ENCODE assay signal across 9 cellular contexts in genomic region chr14:103372552-103373304, GRCh38. TPM values are rescaled to one million over a fixed set of nuclear protein-coding genes. Genes with fewer than 3 reads are reported as not detected.
DNase-seq lines count a peak whose midpoint lies in the region; ATAC-seq, FAIRE-seq and TF ChIP-seq lines count a peak whose summit lies in the region.
"Had no signal": no experiment of that assay in that cellular context is flagged by ENCODE, and none has a peak within 500 bp of the region (broad histone marks: within the 10 kb centered on the region; RNA-seq: fewer than 3 reads in every experiment).

No MANE protein-coding gene starts in this region.

- H3K4me3 ChIP-seq in fibroblast of pulmonary artery (replicated peaks; ENCODE audit: low read depth, low read length) = no peak overlapping the region

- H3K4me3 Mint-ChIP-seq in activated naive CD8-positive, alpha-beta T cell treated with anti-CD3 and anti-CD28 coated beads, Interleukin-2, amount 50 U/mL, for 24 hours = no peak overlapping the region
- H3K4me3 Mint-ChIP-seq in activated naive CD8-positive, alpha-beta T cell treated with anti-CD3 and anti-CD28 coated beads for 36 hours = no peak overlapping the region

- H3K4me1 Mint-ChIP-seq in activated naive CD8-positive, alpha-beta T cell treated with anti-CD3 and anti-CD28 coated beads, Interleukin-2, amount 50 U/mL, for 24 hours = peaks cover 3% of the 10 kb centered on the region
- no peaks in the 10 kb centered on the region for H3K4me1 Mint-ChIP-seq in activated naive CD8-positive, alpha-beta T cell treated with anti-CD3 and anti-CD28 coated beads for 36 hours

- peak; percentile 81 for FAIRE-seq in RCC 7860 (lab: Jason Lieb, UNC)

- TF ChIP-seq CTCF in fibroblast of pulmonary artery (IDR thresholded peaks at IDR 0.05; ENCODE audit: low read length, missing control alignments) = no peak

- H3K9me3 Mint-ChIP-seq in activated naive CD8-positive, alpha-beta T cell treated with anti-CD3 and anti-CD28 coated beads, Interleukin-2, amount 50 U/mL, for 24 hours = no peaks in the 10 kb centered on the region
- no peaks in the 10 kb centered on the region for H3K9me3 Mint-ChIP-seq in activated naive CD8-positive, alpha-beta T cell treated with anti-CD3 and anti-CD28 coated beads for 36 hours

- H3K27ac Mint-ChIP-seq in activated naive CD8-positive, alpha-beta T cell treated with anti-CD3 and anti-CD28 coated beads, Interleukin-2, amount 50 U/mL, for 24 hours = no peak overlapping the region
- no peak overlapping the region for H3K27ac Mint-ChIP-seq in activated naive CD8-positive, alpha-beta T cell treated with anti-CD3 and anti-CD28 coated beads for 36 hours

- peak; percentile 16 for DNase-seq in activated naive CD8-positive, alpha-beta T cell treated with anti-CD3 and anti-CD28 coated beads, Interleukin-2, amount 50 U/mL, for 24 hours
- no peak for DNase-seq in activated naive CD8-positive, alpha-beta T cell treated with anti-CD3 and anti-CD28 coated beads for 36 hours
- DNase-seq in RCC 7860 (ENCODE audit: low spot score) (peak; percentile 80), fibroblast of pulmonary artery (ENCODE audit: low read depth) (peak; percentile 87), smooth muscle cell of the brain vasculature (ENCODE audit: low read depth, low spot score) (peak; percentile 57), activated gamma-delta T cell treated with Interleukin-2 at 50 U/mL for 16 hours (no peak)
- DNase-seq: DMS79 had no signal

- peaks cover 5% of the 10 kb centered on the region for H3K27me3 Mint-ChIP-seq in activated naive CD8-positive, alpha-beta T cell treated with anti-CD3 and anti-CD28 coated beads, Interleukin-2, amount 50 U/mL, for 24 hours
- H3K27me3 Mint-ChIP-seq in activated naive CD8-positive, alpha-beta T cell treated with anti-CD3 and anti-CD28 coated beads for 36 hours = no peaks in the 10 kb centered on the region

- peak; percentile 95 for ATAC-seq in activated naive CD8-positive, alpha-beta T cell treated with anti-CD3 and anti-CD28 coated beads, Interleukin-2, amount 50 U/mL, for 24 hours
- ATAC-seq in HG03469 (IDR thresholded peaks at IDR 0.05; ENCODE audit: unreplicated experiment) = no peak
- ATAC-seq in GM18909 (IDR thresholded peaks at IDR 0.05; ENCODE audit: poor library complexity, unreplicated experiment) = no peak

- no peaks in the 10 kb centered on the region for H3K36me3 Mint-ChIP-seq in activated naive CD8-positive, alpha-beta T cell treated with anti-CD3 and anti-CD28 coated beads, Interleukin-2, amount 50 U/mL, for 24 hours (ENCODE audit: low read depth)
- H3K36me3 Mint-ChIP-seq in activated naive CD8-positive, alpha-beta T cell treated with anti-CD3 and anti-CD28 coated beads for 36 hours = no peaks in the 10 kb centered on the region

RNA-seq across cellular contexts. Expression of gene MARK3, which starts 12.5 kb away (rescaled TPM):
- 10 to 100 TPM; 71.0 to 74.3 TPM for total RNA-seq in activated naive CD8-positive, alpha-beta T cell treated with anti-CD3 and anti-CD28 coated beads for 36 hours

RNA-seq across cellular contexts. Expression of gene EIF5, which starts 38.7 kb away (rescaled TPM):
- total RNA-seq in activated naive CD8-positive, alpha-beta T cell treated with anti-CD3 and anti-CD28 coated beads for 36 hours = 100 to 1,000 TPM; 409 to 421 TPM

Comparison
In these comparisons a context has a peak if more than half of its experiments do, and no peak if none do; other contexts are left out.
1. DNase-seq: peak in activated naive CD8-positive, alpha-beta T cell treated with anti-CD3 and anti-CD28 coated beads, Interleukin-2, amount 50 U/mL, for 24 hours (single experiment), RCC 7860 (single experiment), fibroblast of pulmonary artery (single experiment) and smooth muscle cell of the brain vasculature (single experiment); none in activated naive CD8-positive, alpha-beta T cell treated with anti-CD3 and anti-CD28 coated beads for 36 hours (single experiment) and activated gamma-delta T cell treated with Interleukin-2 at 50 U/mL for 16 hours (single experiment).